ENCODE assay signal across 19 cellular contexts in genomic region chr7:98907570-98907969, GRCh38. TPM values are rescaled to one million over a fixed set of nuclear protein-coding genes. Genes with fewer than 3 reads are reported as not detected.
DNase-seq lines count a peak whose midpoint lies in the region; ATAC-seq and TF ChIP-seq lines count a peak whose summit lies in the region.
"Had no signal": no experiment of that assay in that cellular context is flagged by ENCODE, and none has a peak within 500 bp of the region (broad histone marks: within the 10 kb centered on the region; RNA-seq: fewer than 3 reads in every experiment).

No MANE protein-coding gene starts in this region.

- H3K27ac ChIP-seq in GM23338 (ENCODE audit: low read depth): no peak overlapping the region
- H3K27ac ChIP-seq in OCI-LY1 (ENCODE audit: low read depth, low read length, poor library complexity, severe bottlenecking): no peak overlapping the region
- H3K27ac ChIP-seq in neural progenitor cell: no peak overlapping the region

- H3K27me3 Mint-ChIP-seq in GM23338 (ENCODE audit: insufficient read depth, low read depth, poor library complexity) (peaks cover 3% of the 10 kb centered on the region), endothelial cell (ENCODE audit: unreplicated experiment) (no peaks in the 10 kb centered on the region), neural progenitor cell (ENCODE audit: insufficient read depth, low read depth) (no peaks in the 10 kb centered on the region)

- H3K9me2 ChIP-seq in GM23338 (ENCODE audit: insufficient read depth) (no peaks in the 10 kb centered on the region), OCI-LY1 (ENCODE audit: low read depth, low read length) (no peaks in the 10 kb centered on the region)
- H3K9me2 ChIP-seq: SK-N-SH had no signal

- no peaks in the 10 kb centered on the region for H3F3A ChIP-seq in GM23338 (replicated peaks; ENCODE audit: low read depth)
- no peaks in the 10 kb centered on the region for H3F3A ChIP-seq in OCI-LY1 (ENCODE audit: insufficient read depth, low read length)
- H3F3A ChIP-seq in neural progenitor cell (ENCODE audit: low read depth): no peaks in the 10 kb centered on the region

- H3K4me1 Mint-ChIP-seq in GM23338 (no peaks in the 10 kb centered on the region), endothelial cell (ENCODE audit: unreplicated experiment) (no peaks in the 10 kb centered on the region), neural progenitor cell (no peaks in the 10 kb centered on the region)
- H3K4me1 Mint-ChIP-seq: CD14-positive monocyte had no signal

- H3K79me2 ChIP-seq in GM23338 (replicated peaks; ENCODE audit: insufficient read depth) (no peaks in the 10 kb centered on the region), OCI-LY1 (ENCODE audit: insufficient read depth, low read length) (no peaks in the 10 kb centered on the region), neural progenitor cell (ENCODE audit: low read depth) (no peaks in the 10 kb centered on the region)

- H4K20me1 ChIP-seq in GM23338 (replicated peaks; ENCODE audit: insufficient read depth) (0 out of 2 replicates have a peak, but pooled peaks cover 2% of the 10 kb centered on the region), OCI-LY1 (ENCODE audit: insufficient read depth, low read length) (no peaks in the 10 kb centered on the region), neural progenitor cell (ENCODE audit: low read depth) (no peaks in the 10 kb centered on the region)

- H3K4me3 ChIP-seq in GM23338 (no peak overlapping the region), OCI-LY1 (ENCODE audit: low read depth, low read length, poor library complexity, severe bottlenecking) (no peak overlapping the region), neural progenitor cell (no peak overlapping the region)

- H3K36me3 Mint-ChIP-seq in GM23338 (ENCODE audit: low read depth): peaks cover 100% of the 10 kb centered on the region
- H3K36me3 Mint-ChIP-seq in endothelial cell (ENCODE audit: low read depth, unreplicated experiment): peaks cover 63% of the 10 kb centered on the region
- peaks cover 53% of the 10 kb centered on the region for H3K36me3 Mint-ChIP-seq in neural progenitor cell

- no peak overlapping the region for H3K27ac Mint-ChIP-seq in GM23338
- H3K27ac Mint-ChIP-seq in endothelial cell (ENCODE audit: unreplicated experiment): no peak overlapping the region
- no peak overlapping the region for H3K27ac Mint-ChIP-seq in neural progenitor cell

- no peak overlapping the region for H3K4me2 ChIP-seq in GM23338
- no peak overlapping the region for H3K4me2 ChIP-seq in OCI-LY1 (ENCODE audit: low read length)
- H3K4me2 ChIP-seq in neural progenitor cell: no peak overlapping the region
- H3K4me2 ChIP-seq: SK-N-SH had no signal

- H3K4me1 ChIP-seq in GM23338 (ENCODE audit: insufficient read depth): no peaks in the 10 kb centered on the region
- peaks cover 14% of the 10 kb centered on the region for H3K4me1 ChIP-seq in OCI-LY1 (ENCODE audit: insufficient read depth, low read length, severe bottlenecking)
- no peaks in the 10 kb centered on the region for H3K4me1 ChIP-seq in neural progenitor cell

- H2AFZ ChIP-seq in GM23338 (no peak overlapping the region), OCI-LY1 (ENCODE audit: low read length) (no peak overlapping the region), neural progenitor cell (replicated peaks) (no peak overlapping the region)

- H3K36me3 ChIP-seq in GM23338 (ENCODE audit: insufficient read depth) (peaks cover 64% of the 10 kb centered on the region), OCI-LY1 (ENCODE audit: insufficient read depth, low read length) (peaks cover 96% of the 10 kb centered on the region), neural progenitor cell (peaks cover 26% of the 10 kb centered on the region)

- H3K4me3 Mint-ChIP-seq in GM23338 (no peak overlapping the region), endothelial cell (ENCODE audit: unreplicated experiment) (peak overlapping the region; percentile 12), neural progenitor cell (no peak overlapping the region)
- H3K4me3 Mint-ChIP-seq: CD14-positive monocyte had no signal

- peak in 1 of 2 experiments; percentile 35; a peak in 2 of 4 replicates for TF ChIP-seq CTCF in GM23338 (conservative IDR thresholded peaks at IDR 0.05; ENCODE audit: low read depth in 2 of 2)
- peak; percentile 13; the same call in 1 of the 2 replicates for TF ChIP-seq CTCF in OCI-LY1 (IDR thresholded peaks at IDR 0.05; ENCODE audit: low read length)
- no peak for TF ChIP-seq CTCF in endothelial cell (IDR thresholded peaks at IDR 0.05; ENCODE audit: unreplicated experiment)
- no peak for TF ChIP-seq CTCF in neural progenitor cell (IDR thresholded peaks at IDR 0.05)

- DNase-seq in GM23338 (ENCODE audit: low spot score) (peak; percentile 50), endothelial cell (ENCODE audit: low spot score) (no peak), neural progenitor cell (ENCODE audit: low spot score) (peak; percentile 6), germinal center (ENCODE audit: low spot score) (no peak)
- DNase-seq in activated effector memory CD4-positive, alpha-beta T cell treated with Interleukin-2 at 50 U/mL for 16 hours: no peak
- DNase-seq: DMS79 treated with DMSO at 0.1 percent for 48 hours; GDM1; GOT3; NCI-H1105; NCI-H2081; NCI-H510A; NCI-H748 treated with DMSO at 0.1 percent for 48 hours; NK-92 treated with Interleukin-12 subunit alpha and Interleukin-12 subunit beta, amount 100 ng/mL, for 24 hours; SHP77 treated with DMSO at 0.1 percent for 48 hours; SK-N-SH had no signal

- H3K9ac ChIP-seq in OCI-LY1 (ENCODE audit: low read length) (no peak overlapping the region), neural progenitor cell (no peak overlapping the region)
- H3K9ac ChIP-seq: SK-N-SH had no signal

- H3K27me3 ChIP-seq in GM23338 (ENCODE audit: insufficient read depth) (no peaks in the 10 kb centered on the region), OCI-LY1 (ENCODE audit: insufficient read depth, low read length) (no peaks in the 10 kb centered on the region), neural progenitor cell (no peaks in the 10 kb centered on the region)

- H3K9me3 Mint-ChIP-seq in GM23338 (peaks cover 19% of the 10 kb centered on the region; the same call in 2 of the 3 replicates), endothelial cell (ENCODE audit: unreplicated experiment) (no peaks in the 10 kb centered on the region), neural progenitor cell (no peaks in the 10 kb centered on the region)
- H3K9me3 Mint-ChIP-seq: CD14-positive monocyte had no signal

- ATAC-seq in GM23338 (peak; percentile 80), HG03135 (IDR thresholded peaks at IDR 0.05; ENCODE audit: unreplicated experiment) (no peak), GM19397 (IDR thresholded peaks at IDR 0.05; ENCODE audit: unreplicated experiment) (no peak)

- H3K9me3 ChIP-seq in OCI-LY1 (ENCODE audit: low read length) (no peaks in the 10 kb centered on the region), neural progenitor cell (ENCODE audit: low read depth) (no peaks in the 10 kb centered on the region)
- H3K9me3 ChIP-seq: SK-N-SH had no signal

TF ChIP-seq in GM23338, 12 proteins besides CTCF, POLR2A, EP300 and RAD21 (continues in another document):
- TF ChIP-seq EZH2 (IDR thresholded peaks at IDR 0.05; ENCODE audit: low read depth, unreplicated experiment): no peak
- TF ChIP-seq JUNB (IDR thresholded peaks at IDR 0.05; ENCODE audit: unreplicated experiment): no peak
- TF ChIP-seq ZNF114 (CRISPR knock-in tag; IDR thresholded peaks at IDR 0.05): no peak
- TF ChIP-seq POLR2AphosphoS5 (IDR thresholded peaks at IDR 0.05; ENCODE audit: low read depth): no peak
- no peak for TF ChIP-seq ETS1 (IDR thresholded peaks at IDR 0.05)

RNA-seq across cellular contexts. Expression of gene TRRAP, which starts 29.2 kb away (rescaled TPM):
- total RNA-seq in GM23338 (2014; rRNA removed; shearing (Covaris generic)): 49.8 and 58.7 TPM in 2 replicates
- 14.9 and 16.1 TPM in 2 replicates for polyA plus RNA-seq in GM23338 (2016; fragmentation: Nextera tagmentation; extraction: Ambion mirVana)
- total RNA-seq in endothelial cell (ENCODE audit: unreplicated experiment) (53.5 TPM), neural progenitor cell (ENCODE audit: low replicate concordance) (19.9 and 26.5 TPM in 2 replicates)

RNA-seq across cellular contexts. Expression of gene TMEM130, which starts 37.8 kb away (rescaled TPM):
- 1.5 and 4.2 TPM in 2 replicates for total RNA-seq in GM23338 (2014; rRNA removed; shearing (Covaris generic))
- 2.0 TPM in 2 replicates for polyA plus RNA-seq in GM23338 (2016; fragmentation: Nextera tagmentation; extraction: Ambion mirVana)
- not detected for total RNA-seq in endothelial cell (ENCODE audit: unreplicated experiment)
- 1.0 and 2.3 TPM in 2 replicates for total RNA-seq in neural progenitor cell (ENCODE audit: low replicate concordance)
- polyA plus RNA-seq: CD14-positive monocyte had no signal

Comparison
In these comparisons a context has a peak if more than half of its experiments do, and no peak if none do; other contexts are left out.
1. DNase-seq: peak in GM23338 (single experiment) and neural progenitor cell (single experiment); none in endothelial cell (single experiment), activated effector memory CD4-positive, alpha-beta T cell treated with Interleukin-2 at 50 U/mL for 16 hours (single experiment) and germinal center (single experiment).